8 cellular contexts compared by ENCODE assay signal in the genomic region with DNA sequence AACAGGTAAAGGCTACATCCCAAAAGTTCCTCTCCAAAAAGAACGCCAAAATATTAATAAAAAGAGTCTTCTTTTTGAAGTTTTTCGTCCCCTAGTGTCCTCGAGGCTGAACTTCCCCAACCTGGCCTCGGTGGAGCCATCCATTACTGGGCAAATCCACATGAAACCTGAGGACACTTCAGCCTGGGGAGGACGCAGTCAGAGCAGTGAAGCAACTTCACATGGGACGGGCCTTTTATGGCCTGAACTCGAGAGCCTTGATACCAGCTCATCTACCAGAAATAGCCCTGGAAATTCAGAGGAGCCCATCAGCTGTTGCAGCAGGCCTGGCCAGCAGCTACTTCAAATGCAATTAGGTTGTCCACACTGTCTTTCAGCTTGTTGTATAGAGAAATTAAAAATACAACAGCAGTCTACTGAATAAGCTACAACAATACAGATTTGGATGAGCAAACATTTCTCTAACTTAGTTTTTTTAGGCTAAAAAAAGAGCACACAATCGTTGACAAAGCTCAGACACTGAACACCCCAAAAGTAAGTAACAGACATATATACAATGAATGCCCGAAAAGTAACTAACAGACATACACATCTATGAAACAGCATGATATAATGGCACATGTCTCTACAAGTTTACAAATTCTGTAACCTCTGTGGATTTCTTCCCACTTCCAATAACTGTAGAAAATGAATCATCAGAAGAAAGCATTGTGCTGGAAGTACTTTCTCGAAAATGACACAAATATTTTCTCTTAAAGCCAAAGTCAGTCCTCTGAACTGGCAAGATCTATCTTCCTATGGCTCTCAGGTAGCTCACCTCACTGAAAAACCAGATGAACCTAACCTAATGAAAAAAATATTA. TPM values are rescaled to one million over a fixed set of nuclear protein-coding genes. Genes with fewer than 3 reads are reported as not detected.
DNase-seq lines count a peak whose midpoint lies in the region; ATAC-seq, FAIRE-seq and TF ChIP-seq lines count a peak whose summit lies in the region.

A gene with protein sequence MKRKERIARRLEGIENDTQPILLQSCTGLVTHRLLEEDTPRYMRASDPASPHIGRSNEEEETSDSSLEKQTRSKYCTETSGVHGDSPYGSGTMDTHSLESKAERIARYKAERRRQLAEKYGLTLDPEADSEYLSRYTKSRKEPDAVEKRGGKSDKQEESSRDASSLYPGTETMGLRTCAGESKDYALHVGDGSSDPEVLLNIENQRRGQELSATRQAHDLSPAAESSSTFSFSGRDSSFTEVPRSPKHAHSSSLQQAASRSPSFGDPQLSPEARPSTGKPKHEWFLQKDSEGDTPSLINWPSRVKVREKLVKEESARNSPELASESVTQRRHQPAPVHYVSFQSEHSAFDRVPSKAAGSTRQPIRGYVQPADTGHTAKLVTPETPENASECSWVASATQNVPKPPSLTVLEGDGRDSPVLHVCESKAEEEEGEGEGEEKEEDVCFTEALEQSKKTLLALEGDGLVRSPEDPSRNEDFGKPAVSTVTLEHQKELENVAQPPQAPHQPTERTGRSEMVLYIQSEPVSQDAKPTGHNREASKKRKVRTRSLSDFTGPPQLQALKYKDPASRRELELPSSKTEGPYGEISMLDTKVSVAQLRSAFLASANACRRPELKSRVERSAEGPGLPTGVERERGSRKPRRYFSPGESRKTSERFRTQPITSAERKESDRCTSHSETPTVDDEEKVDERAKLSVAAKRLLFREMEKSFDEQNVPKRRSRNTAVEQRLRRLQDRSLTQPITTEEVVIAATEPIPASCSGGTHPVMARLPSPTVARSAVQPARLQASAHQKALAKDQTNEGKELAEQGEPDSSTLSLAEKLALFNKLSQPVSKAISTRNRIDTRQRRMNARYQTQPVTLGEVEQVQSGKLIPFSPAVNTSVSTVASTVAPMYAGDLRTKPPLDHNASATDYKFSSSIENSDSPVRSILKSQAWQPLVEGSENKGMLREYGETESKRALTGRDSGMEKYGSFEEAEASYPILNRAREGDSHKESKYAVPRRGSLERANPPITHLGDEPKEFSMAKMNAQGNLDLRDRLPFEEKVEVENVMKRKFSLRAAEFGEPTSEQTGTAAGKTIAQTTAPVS (N-terminal part only) (minus strand): TSS at position 208 of the 862 bp plus-strand sequence. CDS start 79,913 bp downstream, outside the sequence.

- no peaks in the 10 kb centered on the region for H3K27me3 Mint-ChIP-seq in stimulated activated naive CD8-positive, alpha-beta T cell treated with anti-CD3 and anti-CD28 coated beads, Interleukin-15, Interleukin-2, amounts not matched to agents 100 ng/mL and 50 ng/mL, for 24 hours

- H3K4me1 ChIP-seq in iPS-15b (ENCODE audit: control insufficient read depth, insufficient read depth, low read length) (peaks cover 23% of the 10 kb centered on the region), small intestine (ENCODE audit: control insufficient read depth in 2 of 2, insufficient read depth in 1 of 2, low read depth in 1 of 2, low read length in 1 of 2) (peaks cover 2 to 11% of the 10 kb centered on the region in 2 donors)

- no peak for ATAC-seq in stimulated activated naive CD8-positive, alpha-beta T cell treated with anti-CD3 and anti-CD28 coated beads, Interleukin-15, Interleukin-2, amounts not matched to agents 100 U/mL and 50 U/mL, for 24 hours
- ATAC-seq in HG03097 (IDR thresholded peaks at IDR 0.05; ENCODE audit: low FRiP score, unreplicated experiment) (no peak), GM18867 (IDR thresholded peaks at IDR 0.05; ENCODE audit: unreplicated experiment) (no peak)

- H3K27ac Mint-ChIP-seq in stimulated activated naive CD8-positive, alpha-beta T cell treated with anti-CD3 and anti-CD28 coated beads, Interleukin-15, Interleukin-2, amounts not matched to agents 100 ng/mL and 50 ng/mL, for 24 hours = peak within 1 kb of the TSS; percentile 72

- H3K27me3 ChIP-seq in iPS-15b (ENCODE audit: control insufficient read depth, insufficient read depth, low read length) (no peaks in the 10 kb centered on the region), small intestine (ENCODE audit: control insufficient read depth in 2 of 2, insufficient read depth in 2 of 2, low read length in 2 of 2) (no peaks in the 10 kb centered on the region)

- no peak for TF ChIP-seq CTCF in astrocyte of the spinal cord (IDR thresholded peaks at IDR 0.05; ENCODE audit: low read depth, low read length)

- DNase-seq in stimulated activated naive CD8-positive, alpha-beta T cell treated with anti-CD3 and anti-CD28 coated beads, Interleukin-15, Interleukin-2, amounts not matched to agents 100 U/mL and 50 U/mL, for 24 hours = no peak
- DNase-seq in astrocyte of the spinal cord (ENCODE audit: low read depth, low spot score) = peak; percentile 78
- peak; percentile 17 for DNase-seq in small intestine
- no peak for DNase-seq in RPMI8226

- H3K4me3 ChIP-seq in astrocyte of the spinal cord (ENCODE audit: low read depth, low read length) = peak within 1 kb of the TSS; percentile 17
- H3K4me3 ChIP-seq in iPS-15b (ENCODE audit: low read depth, low read length) = peak within 1 kb of the TSS; percentile 19
- H3K4me3 ChIP-seq in small intestine (ENCODE audit: low read depth in 1 of 2, low read length in 2 of 2) = no peak within 1 kb of the TSS

- H3K9me3 ChIP-seq in iPS-15b (ENCODE audit: control insufficient read depth, insufficient read depth, low read length) (no peaks in the 10 kb centered on the region), small intestine (ENCODE audit: control insufficient read depth, low read depth) (no peaks in the 10 kb centered on the region)

- H3K9ac ChIP-seq in iPS-15b (ENCODE audit: low read depth, low read length) = no peak within 1 kb of the TSS

- no peak for FAIRE-seq in small intestine (lab: Jason Lieb, UNC)

- peaks cover 53% of the 10 kb centered on the region for H3K4me1 Mint-ChIP-seq in stimulated activated naive CD8-positive, alpha-beta T cell treated with anti-CD3 and anti-CD28 coated beads, Interleukin-15, Interleukin-2, amounts not matched to agents 100 ng/mL and 50 ng/mL, for 24 hours (ENCODE audit: low read depth)

- peak within 1 kb of the TSS in 1 of 2 donors; percentile 83 for H3K27ac ChIP-seq in small intestine (ENCODE audit: low read depth in 1 of 2, low read length in 1 of 2)

- H3K9me3 Mint-ChIP-seq in stimulated activated naive CD8-positive, alpha-beta T cell treated with anti-CD3 and anti-CD28 coated beads, Interleukin-15, Interleukin-2, amounts not matched to agents 100 ng/mL and 50 ng/mL, for 24 hours = no peaks in the 10 kb centered on the region

- WGBS in small intestine, 3 donors = 46 to 54% (median 50%) methylated on average over 10 of the region's 10 CpGs

- peaks cover 12% of the 10 kb centered on the region for H3K36me3 Mint-ChIP-seq in stimulated activated naive CD8-positive, alpha-beta T cell treated with anti-CD3 and anti-CD28 coated beads, Interleukin-15, Interleukin-2, amounts not matched to agents 100 ng/mL and 50 ng/mL, for 24 hours (ENCODE audit: low read depth)

- in situ Hi-C loops in astrocyte of the spinal cord (cut with HindIII; ENCODE audit: low sequenced_read_pairs) = no loop called here

- no peaks in the 10 kb centered on the region for H3K36me3 ChIP-seq in iPS-15b (ENCODE audit: control insufficient read depth, insufficient read depth, low read length)
- H3K36me3 ChIP-seq in small intestine (ENCODE audit: control insufficient read depth in 2 of 2, insufficient read depth in 2 of 2, low read length in 2 of 2) = no peaks in the 10 kb centered on the region

- H3K4me3 Mint-ChIP-seq in stimulated activated naive CD8-positive, alpha-beta T cell treated with anti-CD3 and anti-CD28 coated beads, Interleukin-15, Interleukin-2, amounts not matched to agents 100 ng/mL and 50 ng/mL, for 24 hours = peak within 1 kb of the TSS; percentile 56

RNA-seq across cellular contexts. Expression of the gene that starts here (rescaled TPM):
- polyA plus RNA-seq in small intestine = 10 to 100 TPM in 1 of 3 donors, 1 to 10 TPM in 2; 6.7 to 12.1 (median 7.6) TPM

Comparison
In these comparisons a context has a peak if more than half of its experiments do, and no peak if none do; other contexts are left out.
1. DNase-seq: peak in astrocyte of the spinal cord (single experiment) and small intestine (single experiment); none in stimulated activated naive CD8-positive, alpha-beta T cell treated with anti-CD3 and anti-CD28 coated beads, Interleukin-15, Interleukin-2, amounts not matched to agents 100 U/mL and 50 U/mL, for 24 hours (single experiment) and RPMI8226 (single experiment).
2. H3K4me3 ChIP-seq: peak in astrocyte of the spinal cord (single experiment) and iPS-15b (single experiment); none in small intestine (0 of 2).